Comparison of ENCODE assay signal across 8 cellular contexts in the genomic region with DNA sequence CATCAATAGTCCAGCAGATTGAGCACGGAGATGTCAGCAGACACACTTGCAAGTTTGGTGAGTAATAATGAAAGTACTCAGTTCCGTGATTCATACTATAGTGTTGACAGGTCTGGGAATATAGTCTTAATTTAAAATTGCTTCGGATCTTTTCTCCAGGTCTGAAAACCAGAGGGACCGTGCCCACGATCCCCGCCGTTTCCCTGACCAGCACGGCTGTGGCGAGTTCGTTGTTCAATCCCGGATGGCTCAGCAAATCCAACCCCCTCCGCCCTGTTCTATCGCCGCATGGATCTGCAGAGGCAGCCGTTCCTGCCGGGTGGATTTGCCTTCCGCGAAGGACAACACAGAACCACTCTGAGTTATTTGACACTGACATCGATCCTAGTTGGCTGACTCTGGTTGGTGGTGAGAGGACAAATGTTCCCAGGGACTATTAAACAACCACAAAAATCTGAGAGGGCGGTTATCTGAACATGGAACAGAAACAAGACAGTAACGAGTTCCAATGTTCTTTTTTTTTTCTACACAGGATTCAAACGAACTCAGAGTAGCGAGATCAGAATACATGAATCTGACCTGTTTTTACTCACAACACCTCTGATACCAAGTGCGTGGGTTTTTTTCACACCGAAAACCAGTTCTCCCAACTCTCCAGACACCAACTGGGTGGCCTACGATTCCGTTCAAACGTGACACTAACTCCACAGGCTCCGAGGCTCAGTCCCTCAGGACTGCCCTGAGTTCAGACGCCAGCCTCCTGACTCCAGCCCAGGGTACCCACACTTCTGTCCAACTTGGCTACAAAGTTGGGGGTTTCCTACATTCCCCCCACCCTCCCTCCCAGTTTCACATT. TPM values are rescaled to one million over a fixed set of nuclear protein-coding genes. Genes with fewer than 3 reads are reported as not detected.
DNase-seq lines count a peak whose midpoint lies in the region; ATAC-seq, FAIRE-seq and TF ChIP-seq lines count a peak whose summit lies in the region.

No MANE protein-coding gene starts in this region.

- H3K27ac Mint-ChIP-seq in IgD-negative memory B cell: peak overlapping the region; percentile 59 to 84 (median 65)

- H3K9me3 ChIP-seq in keratinocyte (ENCODE audit: control insufficient read depth, low read depth, low read length): no peaks in the 10 kb centered on the region
- no peaks in the 10 kb centered on the region for H3K9me3 ChIP-seq in tibial artery
- no peaks in the 10 kb centered on the region for H3K9me3 ChIP-seq in HAP-1

- no peak overlapping the region for H2AFZ ChIP-seq in keratinocyte (ENCODE audit: control insufficient read depth, low read length)

- peak; percentile 46 for ATAC-seq in GM21619 (IDR thresholded peaks at IDR 0.05; ENCODE audit: unreplicated experiment)

- H3K9me3 Mint-ChIP-seq in IgD-negative memory B cell: no peaks in the 10 kb centered on the region

- DNase-seq in GM12892 (ENCODE audit: insufficient read length) (peak; percentile 52), keratinocyte (ENCODE audit: low read depth, low spot score) (no peak), tibial artery (peak in 1 of 2 donors; percentile 66), HAP-1 (ENCODE audit: low spot score in 2 of 2) (no peak), NCI-H345 (lab: John Stamatoyannopoulos, UW) (no peak)
- DNase-seq in activated T-cell treated with anti-CD3 and anti-CD28 coated beads, Interleukin-2, amount 50 U/mL, for 48 hours: peak; percentile 82 to 83

- H3K27me3 ChIP-seq in keratinocyte (ENCODE audit: control insufficient read depth, extremely low read depth, insufficient read depth, low read length): peaks cover 3% of the 10 kb centered on the region
- H3K27me3 ChIP-seq in tibial artery: peaks cover 0 to 7% of the 10 kb centered on the region in 2 donors
- H3K27me3 ChIP-seq in HAP-1 (ENCODE audit: low read depth): peaks cover 4% of the 10 kb centered on the region

- peaks cover 31% of the 10 kb centered on the region for H3K27me3 Mint-ChIP-seq in IgD-negative memory B cell

- H3K36me3 Mint-ChIP-seq in IgD-negative memory B cell: no peaks in the 10 kb centered on the region

- no peak for TF ChIP-seq POLR2A in GM12892 (IDR thresholded peaks at IDR 0.05; ENCODE audit: low read depth, low read length)

- H3K79me2 ChIP-seq in keratinocyte (ENCODE audit: control insufficient read depth, insufficient read depth, low read length): peaks cover 7% of the 10 kb centered on the region

- no peak for TF ChIP-seq CTCF in keratinocyte (optimal IDR thresholded peaks at IDR 0.05 in 1 of 3, IDR thresholded peaks at IDR 0.05 in 1 of 3, conservative IDR thresholded peaks at IDR 0.05 in 1 of 3; ENCODE audit: extremely low read depth in 1 of 3, insufficient read depth in 2 of 3, low read length in 3 of 3)
- TF ChIP-seq CTCF in tibial artery (IDR thresholded peaks at IDR 0.05): no peak

- in situ Hi-C loops in HAP-1 (cut with MboI; ENCODE audit: low sequenced_read_pairs): no loop called here

- H3K27ac ChIP-seq in keratinocyte (ENCODE audit: control insufficient read depth, insufficient read depth, low read length) (no peak overlapping the region), tibial artery (peak overlapping the region; percentile 68 to 75)

- H3K4me3 ChIP-seq in keratinocyte (ENCODE audit: control insufficient read depth in 2 of 3, extremely low read depth in 1 of 3, insufficient read depth in 2 of 3, low read depth in 1 of 3, low read length in 3 of 3): peak overlapping the region in 2 of 3 experiments; percentile 22 to 39
- H3K4me3 ChIP-seq in tibial artery: peak overlapping the region; percentile 43 to 52
- no peak overlapping the region for H3K4me3 ChIP-seq in HAP-1

- H3K36me3 ChIP-seq in keratinocyte (ENCODE audit: control insufficient read depth in 2 of 2, extremely low read depth in 1 of 2, insufficient read depth in 2 of 2, low read length in 2 of 2): no peaks in the 10 kb centered on the region
- no peaks in the 10 kb centered on the region for H3K36me3 ChIP-seq in tibial artery
- no peaks in the 10 kb centered on the region for H3K36me3 ChIP-seq in HAP-1 (replicated peaks)

- H3K4me2 ChIP-seq in keratinocyte (ENCODE audit: control insufficient read depth, extremely low read depth, insufficient read depth, low read depth, low read length): peak overlapping the region; percentile 64

- peak; percentile 58 for FAIRE-seq in GM12892 (lab: Jason Lieb, UNC)
- FAIRE-seq in keratinocyte (lab: Jason Lieb, UNC): no peak

- intact Hi-C loops in tibial artery (cut with DNase I; ENCODE audit: low total_unique reads): no loop called here

- no peaks in the 10 kb centered on the region for H3K9me1 ChIP-seq in keratinocyte (ENCODE audit: control insufficient read depth, extremely low read depth, insufficient read depth, low read length)

- dilution Hi-C loops in keratinocyte (cut with MboI; ENCODE audit: extremely low pct_ligation_motif_present, low sequenced_read_pairs): no loop called here

- H3K4me1 Mint-ChIP-seq in IgD-negative memory B cell: peaks cover 14 to 22% (median 21%) of the 10 kb centered on the region in 3 donors

- peaks cover 7% of the 10 kb centered on the region for H3K4me1 ChIP-seq in keratinocyte (ENCODE audit: control insufficient read depth, extremely low read depth, insufficient read depth, low read length)
- H3K4me1 ChIP-seq in tibial artery: peaks cover 0 to 41% (median 23%) of the 10 kb centered on the region in 4 donors
- peaks cover 6% of the 10 kb centered on the region; the same call in 1 of the 2 replicates for H3K4me1 ChIP-seq in HAP-1

- no peaks in the 10 kb centered on the region for H4K20me1 ChIP-seq in keratinocyte (ENCODE audit: control insufficient read depth, extremely low read depth, insufficient read depth, low read length)

- H3K4me3 Mint-ChIP-seq in IgD-negative memory B cell: peak overlapping the region; percentile 85 to 94 (median 90)

- H3K9ac ChIP-seq in keratinocyte (ENCODE audit: control insufficient read depth, extremely low read depth, insufficient read depth, low read length): peak overlapping the region; percentile 40

RNA-seq across cellular contexts. Expression of gene RBM17, which starts 52.7 kb away (rescaled TPM):
- polyA plus RNA-seq in GM12892 (2012; ENCODE audit: missing spikeins): 95.0 TPM
- polyA plus RNA-seq in IgD-negative memory B cell (118 TPM), keratinocyte (30.0 to 54.8 TPM (median 35.0 TPM) in 3 replicates)
- 103 TPM for polyA plus RNA-seq in keratinocyte (2011; ENCODE audit: low read depth)
- 32.5 and 36.4 TPM in 2 replicates for polyA plus RNA-seq in keratinocyte (2011; cell fraction: cytosol; rRNA removed)
- polyA plus RNA-seq in keratinocyte (2011; cell fraction: nucleus; rRNA removed): 78.3 and 91.5 TPM in 2 replicates
- polyA plus RNA-seq in keratinocyte (2012; ENCODE audit: low replicate concordance): 62.8 and 83.9 TPM in 2 replicates
- 13.3 to 33.3 TPM (median 24.9 TPM) in 3 replicates for polyA minus RNA-seq in keratinocyte
- 8.6 TPM for polyA minus RNA-seq in keratinocyte (2011; cell fraction: cytosol; rRNA and poly(A)+ RNA removed)
- 13.9 and 24.6 TPM in 2 replicates for polyA minus RNA-seq in keratinocyte (2011; cell fraction: nucleus; rRNA and poly(A)+ RNA removed)

Comparison
In these comparisons a context has a peak if more than half of its experiments do, and no peak if none do; other contexts are left out.
1. DNase-seq: peak in GM12892 (single experiment) and activated T-cell treated with anti-CD3 and anti-CD28 coated beads, Interleukin-2, amount 50 U/mL, for 48 hours (2 of 2); none in keratinocyte (single experiment), HAP-1 (0 of 2) and NCI-H345 (single experiment).